In genomic region chr7:99499713-99500636, GRCh38 we compare ENCODE assay signal across 8 cellular contexts. TPM values are rescaled to one million over a fixed set of nuclear protein-coding genes. Genes with fewer than 3 reads are reported as not detected.
DNase-seq lines count a peak whose midpoint lies in the region; ATAC-seq and TF ChIP-seq lines count a peak whose summit lies in the region.

Gene ZNF394, minus strand, starts transcription at chr7:99500281. Its CDS starts 188 bp downstream, at chr7:99500093.

- DNase-seq in Daoy (ENCODE audit: low read depth) = peak; percentile 98
- DNase-seq in H4 (ENCODE audit: low spot score) = peak; percentile 91
- DNase-seq in MM.1S = peak; percentile 96
- peak; percentile 93 to 95 for DNase-seq in SJCRH30
- peak; percentile 84 for DNase-seq in activated gamma-delta T cell treated with anti-CD3 and anti-CD28 coated beads, Interleukin-2, amount 50 U/mL, for 16 hours (ENCODE audit: low read depth)
- DNase-seq in foreskin fibroblast = peak; percentile 90 to 96
- peak; percentile 82 to 89 for DNase-seq in stimulated activated naive CD8-positive, alpha-beta T cell treated with anti-CD3 and anti-CD28 coated beads, Interleukin-15, amount 100 ng/mL, for 72 hours

- H3K36me3 ChIP-seq in MM.1S (replicated peaks; ENCODE audit: insufficient read depth, low read length) (peaks cover 8% of the 10 kb centered on the region; the same call in 1 of the 2 replicates), SJCRH30 (peaks cover 15% of the 10 kb centered on the region), neural cell (ENCODE audit: insufficient read depth, low read length) (no peaks in the 10 kb centered on the region)

- H3K9ac ChIP-seq in MM.1S (ENCODE audit: low read length) = peak within 1 kb of the TSS; percentile 94
- H3K9ac ChIP-seq in neural cell (ENCODE audit: low read length) = peak within 1 kb of the TSS; percentile 73

- peaks cover 6 to 7% of the 10 kb centered on the region in 2 donors for H3K9me3 Mint-ChIP-seq in stimulated activated naive CD8-positive, alpha-beta T cell treated with anti-CD3 and anti-CD28 coated beads, Interleukin-15, amount 100 ng/mL, for 72 hours

- peak within 1 kb of the TSS; percentile 85 for H3K4me2 ChIP-seq in MM.1S (ENCODE audit: low read depth, low read length)
- peak within 1 kb of the TSS; percentile 66 for H3K4me2 ChIP-seq in neural cell (ENCODE audit: low read length)

- H3K27me3 Mint-ChIP-seq in stimulated activated naive CD8-positive, alpha-beta T cell treated with anti-CD3 and anti-CD28 coated beads, Interleukin-15, amount 100 ng/mL, for 72 hours = no peaks in the 10 kb centered on the region

- no peaks in the 10 kb centered on the region for H3K4me1 ChIP-seq in MM.1S (ENCODE audit: low read length)
- 0 out of 2 replicates have a peak, but pooled peaks cover 3% of the 10 kb centered on the region for H3K4me1 ChIP-seq in SJCRH30

- peak; percentile 65 for ATAC-seq in stimulated activated naive CD8-positive, alpha-beta T cell treated with anti-CD3 and anti-CD28 coated beads, Interleukin-15, amount 100 ng/mL, for 72 hours

- peak within 1 kb of the TSS; percentile 98 to 99 for H3K27ac Mint-ChIP-seq in stimulated activated naive CD8-positive, alpha-beta T cell treated with anti-CD3 and anti-CD28 coated beads, Interleukin-15, amount 100 ng/mL, for 72 hours

- no peaks in the 10 kb centered on the region for H3K27me3 ChIP-seq in MM.1S (replicated peaks; ENCODE audit: insufficient read depth, low read length)
- no peaks in the 10 kb centered on the region for H3K27me3 ChIP-seq in SJCRH30
- H3K27me3 ChIP-seq in neural cell (ENCODE audit: insufficient read depth, low read depth, low read length) = no peaks in the 10 kb centered on the region

- H3K9me2 ChIP-seq in MM.1S (replicated peaks; ENCODE audit: insufficient read depth, low read length) = no peaks in the 10 kb centered on the region
- H3K9me2 ChIP-seq in neural cell (ENCODE audit: insufficient read depth, low read length) = no peaks in the 10 kb centered on the region

- H3K4me3 ChIP-seq in MM.1S (ENCODE audit: low read length) = peak within 1 kb of the TSS; percentile 96
- H3K4me3 ChIP-seq in SJCRH30 = peak within 1 kb of the TSS; percentile 83
- peak within 1 kb of the TSS; percentile 100 for H3K4me3 ChIP-seq in foreskin fibroblast (ENCODE audit: low read depth in 1 of 2, low read length in 2 of 2)
- peak within 1 kb of the TSS; percentile 93 for H3K4me3 ChIP-seq in neural cell (ENCODE audit: low read length)

- H3K79me2 ChIP-seq in MM.1S (ENCODE audit: low read length) (peaks cover 56% of the 10 kb centered on the region), neural cell (replicated peaks; ENCODE audit: insufficient read depth, low read length) (peaks cover 32% of the 10 kb centered on the region)

- peak within 1 kb of the TSS; percentile 91 for H2AFZ ChIP-seq in MM.1S (ENCODE audit: low read length)
- peak within 1 kb of the TSS; percentile 93 for H2AFZ ChIP-seq in neural cell (ENCODE audit: low read depth, low read length)

- no peak; the same call in 1 of the 2 replicates for TF ChIP-seq CTCF in MM.1S (IDR thresholded peaks at IDR 0.05; ENCODE audit: low read length)
- no peak for TF ChIP-seq CTCF in foreskin fibroblast (IDR thresholded peaks at IDR 0.05; ENCODE audit: low read depth, low read length)
- peak; percentile 10 for TF ChIP-seq CTCF in neural cell (IDR thresholded peaks at IDR 0.05; ENCODE audit: poor library complexity, severe bottlenecking)

- peak within 1 kb of the TSS; percentile 93 to 98 for H3K4me3 Mint-ChIP-seq in stimulated activated naive CD8-positive, alpha-beta T cell treated with anti-CD3 and anti-CD28 coated beads, Interleukin-15, amount 100 ng/mL, for 72 hours

- H3K9me3 ChIP-seq in MM.1S (replicated peaks; ENCODE audit: insufficient read depth, low read length) = no peaks in the 10 kb centered on the region
- H3K9me3 ChIP-seq in SJCRH30 (replicated peaks) = no peaks in the 10 kb centered on the region
- no peaks in the 10 kb centered on the region for H3K9me3 ChIP-seq in neural cell (ENCODE audit: low read length)

- peak within 1 kb of the TSS; percentile 96 for H3K27ac ChIP-seq in MM.1S (ENCODE audit: low read length)
- peak within 1 kb of the TSS; percentile 61 for H3K27ac ChIP-seq in SJCRH30
- peak within 1 kb of the TSS; percentile 67 for H3K27ac ChIP-seq in neural cell (ENCODE audit: low read length)

- peak; percentile 15 for TF ChIP-seq RAD21 in neural cell (conservative IDR thresholded peaks at IDR 0.05)

- TF ChIP-seq EP300 in neural cell (conservative IDR thresholded peaks at IDR 0.05; ENCODE audit: poor library complexity, severe bottlenecking) = no peak

- H3K4me1 Mint-ChIP-seq in stimulated activated naive CD8-positive, alpha-beta T cell treated with anti-CD3 and anti-CD28 coated beads, Interleukin-15, amount 100 ng/mL, for 72 hours = peaks cover 32% of the 10 kb centered on the region

- H3F3A ChIP-seq in MM.1S (ENCODE audit: insufficient read depth, low read length) (peaks cover 8% of the 10 kb centered on the region), neural cell (ENCODE audit: insufficient read depth, low read length, poor library complexity, severe bottlenecking) (no peaks in the 10 kb centered on the region)

- H4K20me1 ChIP-seq in MM.1S (ENCODE audit: insufficient read depth, low read length) (no peaks in the 10 kb centered on the region), neural cell (ENCODE audit: insufficient read depth) (no peaks in the 10 kb centered on the region)

TF ChIP-seq in neural cell, 6 proteins besides CTCF, POLR2A, EP300 and RAD21:
- TF ChIP-seq SMC3 (conservative IDR thresholded peaks at IDR 0.05; ENCODE audit: poor library complexity) (no peak), MXI1 (conservative IDR thresholded peaks at IDR 0.05; ENCODE audit: poor library complexity, severe bottlenecking) (peak; percentile 89), EZH2 (IDR thresholded peaks at IDR 0.05; ENCODE audit: borderline replicate concordance, insufficient read depth, low read length, poor library complexity, severe bottlenecking) (no peak), POLR2AphosphoS5 (IDR thresholded peaks at IDR 0.05) (peak; percentile 78), TAF1 (IDR thresholded peaks at IDR 0.05; ENCODE audit: low read depth) (peak; percentile 78), REST (IDR thresholded peaks at IDR 0.05; ENCODE audit: borderline replicate concordance) (peak; percentile 60)

RNA-seq across cellular contexts. Expression of gene ZNF394, which starts in this region (rescaled TPM):
- total RNA-seq in Daoy (2014; rRNA removed; shearing (Covaris generic)) = 33.4 and 37.5 TPM in 2 replicates
- total RNA-seq in H4 (2014; rRNA removed; shearing (Covaris generic)) = 17.0 and 20.8 TPM in 2 replicates
- total RNA-seq in SJCRH30 (2014; rRNA removed; shearing (Covaris generic)) = 25.4 and 29.7 TPM in 2 replicates
- polyA plus RNA-seq in neural cell = 9.5 and 11.2 TPM in 2 replicates
- polyA minus RNA-seq in neural cell = 39.8 and 47.5 TPM in 2 replicates

Comparison
In these comparisons a context has a peak if more than half of its experiments do, and no peak if none do; other contexts are left out.
1. Peak in every context shown above with its lines: DNase-seq, ATAC-seq, H3K4me3 ChIP-seq and H3K27ac ChIP-seq.